Comparison of ENCODE assay signal across 8 cellular contexts in the genomic region with DNA sequence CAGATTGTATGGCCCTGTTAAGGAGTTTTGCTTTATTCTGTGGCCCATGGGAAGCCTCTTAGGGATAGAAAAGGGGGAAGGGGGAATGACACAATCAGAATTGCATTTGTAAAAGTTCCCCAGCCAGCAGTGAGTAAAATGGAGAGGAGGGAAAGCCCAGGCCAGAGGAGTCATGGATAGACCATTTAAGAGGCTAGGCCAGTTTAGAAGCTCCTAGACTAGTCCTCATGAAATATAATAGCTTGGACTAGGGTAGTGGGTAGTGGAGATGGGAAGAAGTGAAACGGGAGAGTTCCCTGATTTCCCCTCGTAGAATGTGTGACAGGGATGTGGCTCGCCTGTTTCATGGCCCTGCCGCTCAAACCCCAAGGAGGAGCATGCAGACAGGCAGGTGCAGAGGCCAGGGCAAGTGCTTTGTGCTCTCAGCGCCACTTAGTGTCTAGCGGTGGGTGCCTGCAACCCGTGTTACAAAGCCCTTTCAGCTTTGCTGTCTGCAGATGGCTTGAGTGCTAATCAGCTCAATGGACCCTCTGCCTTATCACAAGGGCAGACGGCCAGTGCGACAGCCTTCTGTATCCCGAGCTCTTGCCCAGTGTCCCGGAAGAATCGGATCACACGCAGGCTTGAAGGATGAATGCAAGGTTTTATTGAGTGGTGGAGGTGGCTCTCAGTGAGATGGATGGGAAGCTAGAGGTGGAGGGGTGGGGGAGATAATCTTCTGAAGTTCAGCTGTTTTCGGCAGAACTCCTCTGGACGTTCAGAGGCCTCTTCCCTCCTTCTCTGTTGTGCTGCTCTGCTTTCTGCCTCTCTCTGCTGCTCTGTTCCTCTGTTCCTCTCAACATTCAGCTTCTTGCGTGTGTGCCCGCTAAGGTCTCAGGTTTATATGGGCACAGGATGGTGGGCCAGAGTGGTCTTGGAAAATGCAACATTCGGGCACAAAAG.
DNase-seq lines count a peak whose midpoint lies in the region; FAIRE-seq and TF ChIP-seq lines count a peak whose summit lies in the region.

No MANE protein-coding gene starts in this region.

- peaks cover 8% of the 10 kb centered on the region for H3K9me3 Mint-ChIP-seq in astrocyte (ENCODE audit: unreplicated experiment)

- H3K4me1 ChIP-seq in GM23248 (ENCODE audit: insufficient read depth) (peaks cover 45% of the 10 kb centered on the region), astrocyte (ENCODE audit: insufficient read depth, low read length) (no peaks in the 10 kb centered on the region), PC-9 (replicated peaks; ENCODE audit: insufficient read depth) (peaks cover 19% of the 10 kb centered on the region)

- POLR2A ChIA-PET in PC-9 (lab: Charles Lee; ENCODE audit: unreplicated experiment) = interaction anchor here (0.6 kb wide), 2 partner anchors 72 to 281 kb away, joined by 4 to 5 read pairs; no protein-coding TSS in a partner anchor

- no peak for TF ChIP-seq CTCF in C4-2B (conservative IDR thresholded peaks at IDR 0.05)
- TF ChIP-seq CTCF in astrocyte (IDR thresholded peaks at IDR 0.05; ENCODE audit: insufficient read depth, low read depth, low read length) = no peak
- no peak for TF ChIP-seq CTCF in PC-9 (conservative IDR thresholded peaks at IDR 0.05)

- intact Hi-C loops in PC-9 (cut with micrococcal nuclease; ENCODE audit: unreplicated experiment) = no loop called here

- no peaks in the 10 kb centered on the region for H3K9me3 ChIP-seq in GM23248 (ENCODE audit: low read depth)
- no peaks in the 10 kb centered on the region for H3K9me3 ChIP-seq in astrocyte (ENCODE audit: insufficient read depth, low read depth, low read length)
- no peaks in the 10 kb centered on the region for H3K9me3 ChIP-seq in PC-9 (ENCODE audit: insufficient read depth, low read depth)

- H3K4me3 ChIP-seq in GM23248 (no peak overlapping the region), astrocyte (ENCODE audit: insufficient read depth, low read depth, low read length) (no peak overlapping the region), PC-9 (no peak overlapping the region)

- no peak for DNase-seq in GM23248
- peak; percentile 18 for DNase-seq in NCI-H526 treated with DMSO at 0.1 percent for 48 hours (lab: John Stamatoyannopoulos, UW)
- no peak for DNase-seq in astrocyte (ENCODE audit: low read depth)
- DNase-seq in putamen (ENCODE audit: low spot score) = peak; percentile 23
- DNase-seq in PC-9 = no peak
- no peak for DNase-seq in kidney glomerular epithelial cell (lab: John Stamatoyannopoulos, UW)
- no peak for DNase-seq in kidney tubule cell (ENCODE audit: low spot score)

- no peaks in the 10 kb centered on the region for H3K27me3 ChIP-seq in GM23248 (replicated peaks; ENCODE audit: insufficient read depth)
- no peaks in the 10 kb centered on the region for H3K27me3 ChIP-seq in astrocyte (ENCODE audit: insufficient read depth, low read length)
- H3K27me3 ChIP-seq in PC-9 (ENCODE audit: insufficient read depth, low read depth) = no peaks in the 10 kb centered on the region

- CTCF ChIA-PET in PC-9 (lab: Charles Lee) = no interaction called here

- H3K27ac ChIP-seq in C4-2B (0 out of 2 replicates have a peak overlapping the region, but pooled peaks have one; percentile 11), GM23248 (no peak overlapping the region), astrocyte (ENCODE audit: low read depth, low read length) (no peak overlapping the region), PC-9 (no peak overlapping the region)

- peak overlapping the region; percentile 43; the same call in 1 of the 2 replicates for H2AFZ ChIP-seq in GM23248
- H2AFZ ChIP-seq in astrocyte (ENCODE audit: low read depth, low read length) = peak overlapping the region; percentile 27
- no peak overlapping the region for H2AFZ ChIP-seq in PC-9

- no peaks in the 10 kb centered on the region for H3K27me3 Mint-ChIP-seq in astrocyte (ENCODE audit: low read depth, unreplicated experiment)

- H3K36me3 Mint-ChIP-seq in astrocyte (ENCODE audit: low read depth, unreplicated experiment) = peaks cover 3% of the 10 kb centered on the region

- H3K9ac ChIP-seq in GM23248 = no peak overlapping the region
- H3K9ac ChIP-seq in astrocyte (ENCODE audit: low read length) = no peak overlapping the region

- H3K79me2 ChIP-seq in GM23248 (ENCODE audit: insufficient read depth) = no peaks in the 10 kb centered on the region
- H3K79me2 ChIP-seq in astrocyte (ENCODE audit: insufficient read depth, low read length) = no peaks in the 10 kb centered on the region
- no peaks in the 10 kb centered on the region for H3K79me2 ChIP-seq in PC-9 (ENCODE audit: low read depth)

- no peak overlapping the region for H3K4me3 Mint-ChIP-seq in astrocyte (ENCODE audit: unreplicated experiment)

- H3K4me2 ChIP-seq in GM23248 (ENCODE audit: unreplicated experiment) (peak overlapping the region; percentile 16), astrocyte (ENCODE audit: low read length) (no peak overlapping the region), PC-9 (no peak overlapping the region)

- no TSS peak for BruUV-seq in PC-9 (replicated peaks; lab: Mats Ljungman, UMichigan)

- no peak overlapping the region for H3K27ac Mint-ChIP-seq in astrocyte (ENCODE audit: unreplicated experiment)

- H3K9me2 ChIP-seq in GM23248 (ENCODE audit: insufficient read depth) = no peaks in the 10 kb centered on the region
- no peaks in the 10 kb centered on the region for H3K9me2 ChIP-seq in PC-9 (ENCODE audit: insufficient read depth)

- peaks cover 39% of the 10 kb centered on the region for H3F3A ChIP-seq in GM23248 (ENCODE audit: insufficient read depth)
- H3F3A ChIP-seq in PC-9 (ENCODE audit: insufficient read depth, low read depth) = peaks cover 6% of the 10 kb centered on the region; the same call in 1 of the 2 replicates

- no peaks in the 10 kb centered on the region for H3K36me3 ChIP-seq in GM23248 (ENCODE audit: low read depth)
- no peaks in the 10 kb centered on the region for H3K36me3 ChIP-seq in astrocyte (ENCODE audit: insufficient read depth, low read length)
- H3K36me3 ChIP-seq in PC-9 (ENCODE audit: low read depth) = no peaks in the 10 kb centered on the region

- FAIRE-seq in astrocyte (lab: Jason Lieb, UNC) = no peak

- H3K4me1 Mint-ChIP-seq in astrocyte (ENCODE audit: low read depth, unreplicated experiment) = peaks cover 8% of the 10 kb centered on the region

- in situ Hi-C loops in GM23248 (cut with MboI) = no loop called here

- H4K20me1 ChIP-seq in GM23248 (ENCODE audit: insufficient read depth) (no peaks in the 10 kb centered on the region), astrocyte (ENCODE audit: insufficient read depth, low read length) (no peaks in the 10 kb centered on the region), PC-9 (ENCODE audit: insufficient read depth) (no peaks in the 10 kb centered on the region)

- 68 to 74% methylated on average over 18 of the region's 18 CpGs for WGBS in GM23248 (ENCODE audit: low coverage in 1 of 2, low lambda C conversion rate in 2 of 2, missing lambda C conversion rate in 2 of 2), 2 experiments

Comparison
In these comparisons a context has a peak if more than half of its experiments do, and no peak if none do; other contexts are left out.
1. DNase-seq: peak in NCI-H526 treated with DMSO at 0.1 percent for 48 hours (single experiment) and putamen (single experiment); none in GM23248 (single experiment), astrocyte (single experiment), PC-9 (0 of 2), kidney glomerular epithelial cell (single experiment) and kidney tubule cell (single experiment).